Comparison of ENCODE assay signal across 15 cellular contexts in the genomic region with DNA sequence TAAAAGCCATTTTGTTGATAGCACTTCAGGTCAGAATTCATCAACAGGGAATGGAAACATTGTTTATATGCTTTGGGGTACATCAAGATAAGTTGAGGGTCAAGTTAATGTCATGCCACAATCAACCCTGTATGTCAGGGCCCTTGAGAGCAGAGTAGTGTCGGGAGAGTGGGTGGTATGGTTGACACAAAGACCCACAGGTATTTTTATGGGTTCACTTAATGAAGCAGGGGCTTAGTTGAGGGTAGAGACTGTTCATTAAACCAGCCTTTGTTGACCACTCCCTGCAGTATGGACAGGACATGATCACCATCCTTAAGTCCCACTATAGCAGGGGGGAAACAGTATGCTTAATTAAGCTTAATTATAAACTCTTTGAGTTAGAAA. TPM values are rescaled to one million over a fixed set of nuclear protein-coding genes. Genes with fewer than 3 reads are reported as not detected.
DNase-seq lines count a peak whose midpoint lies in the region; ATAC-seq and TF ChIP-seq lines count a peak whose summit lies in the region.
"Had no signal": no experiment of that assay in that cellular context is flagged by ENCODE, and none has a peak within 500 bp of the region (broad histone marks: within the 10 kb centered on the region; RNA-seq: fewer than 3 reads in every experiment).

No MANE protein-coding gene starts in this region.

- no peak overlapping the region for H3K4me2 ChIP-seq in GM23338

- H3F3A ChIP-seq in GM23338 (replicated peaks; ENCODE audit: low read depth) = peaks cover 66% of the 10 kb centered on the region

- intact Hi-C loops in activated CD4-positive, alpha-beta T cell treated with anti-CD3 and anti-CD28 coated beads for 36 hours (cut with DNase I, micrococcal nuclease) = loop anchor here in 1 of 2 experiments (5.0 kb wide), 1 partner anchor 392 kb away; no protein-coding TSS in a partner anchor
- intact Hi-C loops in activated T-helper 2 cell treated with anti-CD3 and anti-CD28 coated beads, Interferon-gamma antibody, Interleukin-2, Interleukin-4, amounts not matched to agents 10 μg/mL and 5 μg/mL and 100 μg/mL, durations not matched to agents 14 hours and 24 hours and 36 hours (cut with micrococcal nuclease) = loop anchor here (10.0 kb wide), 1 partner anchor 720 kb away; no protein-coding TSS in a partner anchor
- intact Hi-C loops in upper lobe of right lung (cut with DNase I) = no loop called here

- H3K9me3 Mint-ChIP-seq in activated CD4-positive, alpha-beta T cell treated with anti-CD3 and anti-CD28 coated beads for 36 hours (ENCODE audit: low read depth) = no peaks in the 10 kb centered on the region
- no peaks in the 10 kb centered on the region for H3K9me3 Mint-ChIP-seq in GM23338
- H3K9me3 Mint-ChIP-seq in activated T-helper 2 cell treated with anti-CD3 and anti-CD28 coated beads, Interferon-gamma antibody, Interleukin-2, Interleukin-4, amounts not matched to agents 10 μg/mL and 5 μg/mL and 100 μg/mL, durations not matched to agents 14 hours and 24 hours and 36 hours = no peaks in the 10 kb centered on the region
- H3K9me3 Mint-ChIP-seq in naive thymus-derived CD8-positive, alpha-beta T cell = no peaks in the 10 kb centered on the region
- H3K9me3 Mint-ChIP-seq: type B pancreatic cell had no signal

- no peak overlapping the region for H3K4me3 Mint-ChIP-seq in activated CD4-positive, alpha-beta T cell treated with anti-CD3 and anti-CD28 coated beads for 36 hours
- H3K4me3 Mint-ChIP-seq in GM23338 = no peak overlapping the region; the same call in 2 of the 3 replicates
- H3K4me3 Mint-ChIP-seq in activated T-helper 2 cell treated with anti-CD3 and anti-CD28 coated beads, Interferon-gamma antibody, Interleukin-2, Interleukin-4, amounts not matched to agents 10 μg/mL and 5 μg/mL and 100 μg/mL, durations not matched to agents 14 hours and 24 hours and 36 hours (ENCODE audit: low read depth) = no peak overlapping the region
- H3K4me3 Mint-ChIP-seq in naive thymus-derived CD8-positive, alpha-beta T cell = no peak overlapping the region
- H3K4me3 Mint-ChIP-seq: type B pancreatic cell had no signal

- DNase-seq in activated CD4-positive, alpha-beta T cell treated with anti-CD3 and anti-CD28 coated beads for 36 hours = no peak
- DNase-seq in activated CD4-positive, alpha-beta T cell treated with anti-CD3 and anti-CD28 coated beads, Interleukin-2, amount 50 U/mL, for 1 hour = no peak
- DNase-seq in GM23338 (ENCODE audit: low spot score) (no peak), HK-2 (ENCODE audit: unreplicated experiment) (no peak), upper lobe of right lung (no peak)
- DNase-seq in activated T-helper 2 cell treated with anti-CD3 and anti-CD28 coated beads, Interferon-gamma antibody, Interleukin-2, Interleukin-4, amounts not matched to agents 10 μg/mL and 5 μg/mL and 100 μg/mL, durations not matched to agents 14 hours and 24 hours and 36 hours (ENCODE audit: low spot score) = no peak
- no peak for DNase-seq in naive thymus-derived CD8-positive, alpha-beta T cell
- no peak for DNase-seq in stimulated activated CD4-positive, alpha-beta T cell treated with anti-CD3 and anti-CD28 coated beads, Interleukin-12 subunit alpha, Interleukin-12 subunit beta, amount 100 ng/mL, for 4 hours
- DNase-seq: activated CD4-positive, alpha-beta T cell treated with anti-CD3 and anti-CD28 coated beads, Interleukin-2, amount 50 U/mL, for 4 hours; heart right ventricle; islet precursor cell; mesenchymal stem cell; NCI-H1417; occipital lobe had no signal

- ATAC-seq in activated CD4-positive, alpha-beta T cell treated with anti-CD3 and anti-CD28 coated beads for 36 hours = no peak
- no peak; the same call in 2 of the 3 replicates for ATAC-seq in GM23338
- no peak for ATAC-seq in naive thymus-derived CD8-positive, alpha-beta T cell
- ATAC-seq in upper lobe of right lung = no peak
- ATAC-seq: heart right ventricle had no signal

- peaks cover 33% of the 10 kb centered on the region for H3K79me2 ChIP-seq in GM23338 (replicated peaks; ENCODE audit: insufficient read depth)

- no peaks in the 10 kb centered on the region for H3K9me2 ChIP-seq in GM23338 (ENCODE audit: insufficient read depth)

- peaks cover 78% of the 10 kb centered on the region for H3K36me3 Mint-ChIP-seq in activated CD4-positive, alpha-beta T cell treated with anti-CD3 and anti-CD28 coated beads for 36 hours (ENCODE audit: low read depth)
- H3K36me3 Mint-ChIP-seq in GM23338 (ENCODE audit: low read depth) = peaks cover 73% of the 10 kb centered on the region
- peaks cover 85% of the 10 kb centered on the region for H3K36me3 Mint-ChIP-seq in activated T-helper 2 cell treated with anti-CD3 and anti-CD28 coated beads, Interferon-gamma antibody, Interleukin-2, Interleukin-4, amounts not matched to agents 10 μg/mL and 5 μg/mL and 100 μg/mL, durations not matched to agents 14 hours and 24 hours and 36 hours (ENCODE audit: low read depth)
- H3K36me3 Mint-ChIP-seq in naive thymus-derived CD8-positive, alpha-beta T cell = peaks cover 14 to 69% (median 22%) of the 10 kb centered on the region in 3 donors

- POLR2A ChIA-PET in activated CD4-positive, alpha-beta T cell treated with anti-CD3 and anti-CD28 coated beads for 36 hours (lab: Charles Lee) = interaction anchor here (1.2 kb wide), 1 partner anchor 328 kb away, joined by 4 read pairs; no protein-coding TSS in a partner anchor
- POLR2A ChIA-PET in naive thymus-derived CD8-positive, alpha-beta T cell (lab: Charles Lee) = no interaction called here

- H4K20me1 ChIP-seq in GM23338 (replicated peaks; ENCODE audit: insufficient read depth) = peaks cover 51% of the 10 kb centered on the region

- peak overlapping the region; percentile 53 for H3K27ac Mint-ChIP-seq in activated CD4-positive, alpha-beta T cell treated with anti-CD3 and anti-CD28 coated beads for 36 hours
- peak overlapping the region; percentile 77 for H3K27ac Mint-ChIP-seq in GM23338
- H3K27ac Mint-ChIP-seq in activated T-helper 2 cell treated with anti-CD3 and anti-CD28 coated beads, Interferon-gamma antibody, Interleukin-2, Interleukin-4, amounts not matched to agents 10 μg/mL and 5 μg/mL and 100 μg/mL, durations not matched to agents 14 hours and 24 hours and 36 hours = peak overlapping the region; percentile 19
- peak overlapping the region in 7 of 10 donors; percentile 8 to 60 (median 15) for H3K27ac Mint-ChIP-seq in naive thymus-derived CD8-positive, alpha-beta T cell

- H3K27ac ChIP-seq in GM23338 (ENCODE audit: low read depth) (peak overlapping the region; percentile 90), upper lobe of right lung (no peak overlapping the region)

- H2AFZ ChIP-seq in GM23338 = no peak overlapping the region

- H3K27me3 Mint-ChIP-seq in activated CD4-positive, alpha-beta T cell treated with anti-CD3 and anti-CD28 coated beads for 36 hours = no peaks in the 10 kb centered on the region
- peaks cover 8% of the 10 kb centered on the region for H3K27me3 Mint-ChIP-seq in GM23338 (ENCODE audit: insufficient read depth, low read depth, poor library complexity)
- no peaks in the 10 kb centered on the region for H3K27me3 Mint-ChIP-seq in activated T-helper 2 cell treated with anti-CD3 and anti-CD28 coated beads, Interferon-gamma antibody, Interleukin-2, Interleukin-4, amounts not matched to agents 10 μg/mL and 5 μg/mL and 100 μg/mL, durations not matched to agents 14 hours and 24 hours and 36 hours (ENCODE audit: low read depth)
- no peaks in the 10 kb centered on the region for H3K27me3 Mint-ChIP-seq in naive thymus-derived CD8-positive, alpha-beta T cell
- H3K27me3 Mint-ChIP-seq: type B pancreatic cell had no signal

- no peaks in the 10 kb centered on the region for H3K9me3 ChIP-seq in upper lobe of right lung
- H3K9me3 ChIP-seq: heart right ventricle had no signal

- H3K4me1 ChIP-seq in GM23338 (ENCODE audit: insufficient read depth) (peaks cover 29% of the 10 kb centered on the region), upper lobe of right lung (peaks cover 15% of the 10 kb centered on the region)

- H3K36me3 ChIP-seq in GM23338 (ENCODE audit: insufficient read depth) (peaks cover 60% of the 10 kb centered on the region), upper lobe of right lung (peaks cover 65% of the 10 kb centered on the region)

- H3K4me1 Mint-ChIP-seq in activated CD4-positive, alpha-beta T cell treated with anti-CD3 and anti-CD28 coated beads for 36 hours = peaks cover 45% of the 10 kb centered on the region
- peaks cover 35% of the 10 kb centered on the region for H3K4me1 Mint-ChIP-seq in GM23338
- H3K4me1 Mint-ChIP-seq in activated T-helper 2 cell treated with anti-CD3 and anti-CD28 coated beads, Interferon-gamma antibody, Interleukin-2, Interleukin-4, amounts not matched to agents 10 μg/mL and 5 μg/mL and 100 μg/mL, durations not matched to agents 14 hours and 24 hours and 36 hours (ENCODE audit: low read depth) = peaks cover 47% of the 10 kb centered on the region
- H3K4me1 Mint-ChIP-seq in naive thymus-derived CD8-positive, alpha-beta T cell = peaks cover 20 to 45% (median 42%) of the 10 kb centered on the region in 4 donors

- CTCF ChIA-PET in activated CD4-positive, alpha-beta T cell treated with anti-CD3 and anti-CD28 coated beads for 36 hours (lab: Charles Lee) = no interaction called here

- TF ChIP-seq CTCF in GM23338 (conservative IDR thresholded peaks at IDR 0.05; ENCODE audit: low read depth in 2 of 2) (no peak), upper lobe of right lung (IDR thresholded peaks at IDR 0.05) (no peak)

- no peaks in the 10 kb centered on the region for H3K27me3 ChIP-seq in GM23338 (ENCODE audit: insufficient read depth)
- H3K27me3 ChIP-seq in upper lobe of right lung = no peaks in the 10 kb centered on the region
- H3K27me3 ChIP-seq: heart right ventricle had no signal

- H3K4me3 ChIP-seq in GM23338 = no peak overlapping the region
- H3K4me3 ChIP-seq in upper lobe of right lung = no peak overlapping the region
- H3K4me3 ChIP-seq: heart right ventricle had no signal

TF ChIP-seq in GM23338, 12 proteins besides CTCF, POLR2A, EP300 and RAD21 (continues in another document):
- TF ChIP-seq CREB1 (CRISPR knock-in tag; IDR thresholded peaks at IDR 0.05; ENCODE audit: low read depth) (no peak), POLR2AphosphoS5 (IDR thresholded peaks at IDR 0.05; ENCODE audit: low read depth) (no peak; the same call in 1 of the 2 replicates)

RNA-seq across cellular contexts. Expression of gene RPL37A, which starts 5.7 kb away (rescaled TPM):
- 1,000 to 10,000 TPM; 3,228 to 4,134 TPM for total RNA-seq in activated CD4-positive, alpha-beta T cell treated with anti-CD3 and anti-CD28 coated beads for 36 hours
- total RNA-seq in GM23338 (2014; rRNA removed; shearing (Covaris generic)) = 879 and 1,118 TPM in 2 replicates
- polyA plus RNA-seq in GM23338 (2016; fragmentation: Nextera tagmentation; extraction: Ambion mirVana) = 5,036 and 5,564 TPM in 2 replicates
- 3,117 and 3,296 TPM in 2 replicates for total RNA-seq in activated T-helper 2 cell treated with anti-CD3 and anti-CD28 coated beads, Interferon-gamma antibody, Interleukin-2, Interleukin-4, amounts not matched to agents 10 μg/mL and 5 μg/mL and 100 μg/mL, durations not matched to agents 14 hours and 24 hours and 36 hours
- total RNA-seq in naive thymus-derived CD8-positive, alpha-beta T cell = 1,000 to 10,000 TPM; 3,176 to 3,258 TPM
- polyA plus RNA-seq in naive thymus-derived CD8-positive, alpha-beta T cell = 1,000 to 10,000 TPM; 4,502 to 5,032 (median 4,635) TPM
- total RNA-seq in upper lobe of right lung = 1,932 TPM

Comparison
In these comparisons a context has a peak if more than half of its experiments do, and no peak if none do; other contexts are left out.
1. H3K27ac Mint-ChIP-seq: peak in every context shown above with its lines; median percentile 77 in GM23338; 53 in activated CD4-positive, alpha-beta T cell treated with anti-CD3 and anti-CD28 coated beads for 36 hours; 19 in activated T-helper 2 cell treated with anti-CD3 and anti-CD28 coated beads, Interferon-gamma antibody, Interleukin-2, Interleukin-4, amounts not matched to agents 10 μg/mL and 5 μg/mL and 100 μg/mL, durations not matched to agents 14 hours and 24 hours and 36 hours; 15 in naive thymus-derived CD8-positive, alpha-beta T cell.